ENCODE assay signal across 15 cellular contexts in genomic region chr9:129749575-129749974, GRCh38. TPM values are rescaled to one million over a fixed set of nuclear protein-coding genes. Genes with fewer than 3 reads are reported as not detected.
A peak's percentile ranks its signal among the peaks of the same experiment; 100 is the strongest.
DNase-seq lines count a peak whose midpoint lies in the region; TF ChIP-seq lines count a peak whose summit lies in the region.
"Had no signal": no experiment of that assay in that cellular context is flagged by ENCODE, and none has a peak within 500 bp of the region (broad histone marks: within the 10 kb centered on the region; RNA-seq: fewer than 3 reads in every experiment).

No MANE protein-coding gene starts in this region.

- peaks cover 15% of the 10 kb centered on the region for H3K27me3 Mint-ChIP-seq in endodermal cell (ENCODE audit: insufficient read depth)
- peaks cover 4% of the 10 kb centered on the region for H3K27me3 Mint-ChIP-seq in nephron progenitor cell (ENCODE audit: low read depth, poor library complexity)

- TF ChIP-seq CTCF in RWPE1 (conservative IDR thresholded peaks at IDR 0.05; ENCODE audit: low read depth) (no peak), endodermal cell (conservative IDR thresholded peaks at IDR 0.05) (no peak), osteoblast (IDR thresholded peaks at IDR 0.05; ENCODE audit: extremely low read depth, low read depth, low read length) (no peak), nephron progenitor cell (IDR thresholded peaks at IDR 0.05) (no peak)

- H3K4me3 ChIP-seq in endodermal cell (ENCODE audit: low read length), result no peak overlapping the region
- no peak overlapping the region for H3K4me3 ChIP-seq in osteoblast (ENCODE audit: insufficient read depth, low read length)
- H3K4me3 ChIP-seq: SK-N-MC had no signal

- POLR2A ChIA-PET in RWPE1 (lab: Yijun Ruan, JAX; ENCODE audit: low non-redundant PET), result no interaction called here

- no peaks in the 10 kb centered on the region for H4K20me1 ChIP-seq in osteoblast (ENCODE audit: insufficient read depth, low read length)

- CTCF ChIA-PET in RWPE1 (lab: Yijun Ruan, JAX), result interaction anchor here (0.5 to 1.8 kb wide), 8 partner anchors 12 to 476 kb away, joined by 3 to 8 read pairs (median 4); no protein-coding TSS in a partner anchor

- no peaks in the 10 kb centered on the region for H3K36me3 ChIP-seq in endodermal cell (ENCODE audit: control insufficient read depth, insufficient read depth, low read length)
- H3K36me3 ChIP-seq in osteoblast (ENCODE audit: insufficient read depth, low read length), result no peaks in the 10 kb centered on the region

- peak overlapping the region; percentile 31 for H3K4me2 ChIP-seq in osteoblast (ENCODE audit: insufficient read depth, low read length)

- H3K27me3 ChIP-seq in endodermal cell (ENCODE audit: control insufficient read depth, insufficient read depth, low read length, poor library complexity, severe bottlenecking) (no peaks in the 10 kb centered on the region), osteoblast (ENCODE audit: insufficient read depth, low read length) (no peaks in the 10 kb centered on the region)

- in situ Hi-C loops in Caki2 (cut with HindIII; ENCODE audit: low pct_unique_long_range_greater_than_20kb, low sequenced_read_pairs), result no loop called here

- peak overlapping the region; percentile 81 for H3K27ac ChIP-seq in RWPE1
- H3K27ac ChIP-seq in endodermal cell (ENCODE audit: low read depth, low read length), result no peak overlapping the region
- H3K27ac ChIP-seq in osteoblast (ENCODE audit: low read depth, low read length), result peak overlapping the region; percentile 66
- H3K27ac ChIP-seq: SK-N-MC had no signal

- H3K4me3 Mint-ChIP-seq in endodermal cell, result no peak overlapping the region
- no peak overlapping the region for H3K4me3 Mint-ChIP-seq in nephron progenitor cell

- peak; percentile 22 for DNase-seq in Caki2 (ENCODE audit: low read depth)
- DNase-seq in RWPE1 (ENCODE audit: low spot score), result no peak
- DNase-seq in endodermal cell, result no peak
- peak; percentile 49 for DNase-seq in osteoblast (ENCODE audit: insufficient read length, low spot score, missing footprints)
- no peak for DNase-seq in NCI-H1105 treated with DMSO at 0.1 percent for 48 hours (lab: John Stamatoyannopoulos, UW)
- DNase-seq in nephron progenitor cell, result no peak
- no peak for DNase-seq in stimulated activated CD4-positive, alpha-beta T cell treated with anti-CD3 and anti-CD28 coated beads, Interleukin-2, amount 100 ng/mL, for 24 hours
- DNase-seq in T-helper 1 cell, result no peak
- DNase-seq: C1 segment of cervical spinal cord, Kasumi-1, NCI-H187 treated with DMSO at 0.1 percent for 48 hours, NCI-H2171, NCI-H446, NCI-H774 had no signal

- H3K36me3 Mint-ChIP-seq in endodermal cell (ENCODE audit: low read depth) (no peaks in the 10 kb centered on the region), nephron progenitor cell (ENCODE audit: low read depth) (no peaks in the 10 kb centered on the region)

- H3K79me2 ChIP-seq in osteoblast (ENCODE audit: insufficient read depth, low read length), result peaks cover 21% of the 10 kb centered on the region

- H2AFZ ChIP-seq in osteoblast (ENCODE audit: low read length), result no peak overlapping the region

- H3K27ac Mint-ChIP-seq in endodermal cell (peak overlapping the region; percentile 10), nephron progenitor cell (no peak overlapping the region)

- H3K9ac ChIP-seq in endodermal cell (ENCODE audit: extremely low read depth, low read length, poor library complexity, severe bottlenecking), result no peak overlapping the region

- 91 to 95% methylated on average over 4 to 6 of the region's 6 CpGs for WGBS in endodermal cell (ENCODE audit: insufficient coverage in 1 of 2, insufficient read length in 1 of 2), 2 experiments

- peaks cover 10% of the 10 kb centered on the region for H3K4me1 Mint-ChIP-seq in endodermal cell
- peaks cover 25% of the 10 kb centered on the region for H3K4me1 Mint-ChIP-seq in nephron progenitor cell

- no peaks in the 10 kb centered on the region for H3K9me3 ChIP-seq in endodermal cell (ENCODE audit: control insufficient read depth, low read length)
- no peaks in the 10 kb centered on the region for H3K9me3 ChIP-seq in osteoblast (ENCODE audit: low read depth, low read length)

- H3K9me3 Mint-ChIP-seq in endodermal cell (no peaks in the 10 kb centered on the region), nephron progenitor cell (no peaks in the 10 kb centered on the region)

- H3K4me1 ChIP-seq in endodermal cell (ENCODE audit: control insufficient read depth, insufficient read depth, low read length) (no peaks in the 10 kb centered on the region), osteoblast (ENCODE audit: insufficient read depth, low read length) (peaks cover 53% of the 10 kb centered on the region)

RNA-seq across cellular contexts. Expression of gene PTGES, which starts 3.3 kb away (rescaled TPM):
- 44.9 and 54.4 TPM in 2 replicates for total RNA-seq in Caki2 (2014; rRNA removed; shearing (Covaris generic); ENCODE audit: low replicate concordance)
- total RNA-seq in endodermal cell, result under 1 TPM; 0.29 to 0.62 TPM
- 2.9 TPM for polyA plus RNA-seq in endodermal cell (2013, experiment 1 of 2)
- 3.2 TPM for polyA plus RNA-seq in endodermal cell (2013, experiment 2 of 2)
- 70.9 and 115 TPM in 2 replicates for total RNA-seq in osteoblast

RNA-seq across cellular contexts. Expression of gene TOR1B, which starts 53.4 kb away (rescaled TPM):
- 19.3 and 63.0 TPM in 2 replicates for total RNA-seq in Caki2 (2014; rRNA removed; shearing (Covaris generic); ENCODE audit: low replicate concordance)
- total RNA-seq in endodermal cell (10 to 100 TPM; 15.2 to 16.9 TPM), osteoblast (27.5 and 31.5 TPM in 2 replicates)
- polyA plus RNA-seq in endodermal cell (2013, experiment 1 of 2), result 18.2 TPM
- 15.5 TPM for polyA plus RNA-seq in endodermal cell (2013, experiment 2 of 2)

Comparison
In these comparisons a context has a peak if more than half of its experiments do, and no peak if none do; other contexts are left out.
1. DNase-seq: peak in Caki2 (single experiment) and osteoblast (single experiment); none in RWPE1 (single experiment), endodermal cell (single experiment), NCI-H1105 treated with DMSO at 0.1 percent for 48 hours (single experiment), nephron progenitor cell (single experiment), stimulated activated CD4-positive, alpha-beta T cell treated with anti-CD3 and anti-CD28 coated beads, Interleukin-2, amount 100 ng/mL, for 24 hours (0 of 2) and T-helper 1 cell (0 of 5).
2. RNA of gene PTGES, which starts 3.3 kb away (total RNA-seq): 70.9 to 115 TPM in osteoblast and 44.9 to 54.4 TPM in Caki2; 0.29 to 0.62 TPM in endodermal cell; every median in the first group is over 10 times any median in the second.